ENCODE assay signal across 9 cellular contexts in genomic region chrX:15269618-15270521, GRCh38. TPM values are rescaled to one million over a fixed set of nuclear protein-coding genes. Genes with fewer than 3 reads are reported as not detected.
DNase-seq lines count a peak whose midpoint lies in the region; ATAC-seq and TF ChIP-seq lines count a peak whose summit lies in the region.
"Had no signal": no experiment of that assay in that cellular context is flagged by ENCODE, and none has a peak within 500 bp of the region (broad histone marks: within the 10 kb centered on the region; RNA-seq: fewer than 3 reads in every experiment).

ASB9 (minus strand) TSS chrX:15270083; CDS start chrX:15269874, 209 bp downstream.

- peak within 1 kb of the TSS in 3 of 5 experiments; percentile 26 to 80 (median 62) for H3K27ac Mint-ChIP-seq in brain

- H3K27me3 ChIP-seq in OCI-LY3 (ENCODE audit: low read depth, low read length) (no peaks in the 10 kb centered on the region), upper lobe of right lung (no peaks in the 10 kb centered on the region)
- H3K27me3 ChIP-seq: neutrophil had no signal

- peaks cover 12% of the 10 kb centered on the region for H3K4me1 Mint-ChIP-seq in brain

- no peaks in the 10 kb centered on the region for H4K20me1 ChIP-seq in OCI-LY3 (ENCODE audit: insufficient read depth, low read length)

- DNase-seq in Caki2 (ENCODE audit: low read depth) = peak; percentile 94
- DNase-seq in kidney tubule cell (ENCODE audit: low spot score) = peak; percentile 96
- peak; percentile 75 for DNase-seq in upper lobe of right lung
- DNase-seq in GM19238 (ENCODE audit: insufficient read length, low spot score) = no peak

- intact Hi-C loops in upper lobe of right lung (cut with DNase I) = no loop called here

- H3K79me2 ChIP-seq in OCI-LY3 (ENCODE audit: low read length) = no peaks in the 10 kb centered on the region

- H3K4me3 ChIP-seq in OCI-LY3 (ENCODE audit: low read length) = peak within 1 kb of the TSS; percentile 51
- peak within 1 kb of the TSS; percentile 16 for H3K4me3 ChIP-seq in upper lobe of right lung

- H3K4me2 ChIP-seq in OCI-LY3 (ENCODE audit: low read length) = peak within 1 kb of the TSS; percentile 51

- H3K36me3 ChIP-seq in OCI-LY3 (replicated peaks; ENCODE audit: low read depth, low read length) (no peaks in the 10 kb centered on the region), upper lobe of right lung (no peaks in the 10 kb centered on the region)
- H3K36me3 ChIP-seq: neutrophil had no signal

- peak; percentile 44 for ATAC-seq in GM21717 (IDR thresholded peaks at IDR 0.05; ENCODE audit: unreplicated experiment)
- peak; percentile 95 for ATAC-seq in upper lobe of right lung
- ATAC-seq in GM21390 (IDR thresholded peaks at IDR 0.05; ENCODE audit: unreplicated experiment) = no peak

- H3K4me3 Mint-ChIP-seq in brain = peak within 1 kb of the TSS in 1 of 5 experiments; percentile 69

- TF ChIP-seq CTCF in OCI-LY3 (IDR thresholded peaks at IDR 0.05; ENCODE audit: low read depth, low read length) = no peak
- TF ChIP-seq CTCF in brain (conservative IDR thresholded peaks at IDR 0.05) = no peak
- TF ChIP-seq CTCF in upper lobe of right lung (IDR thresholded peaks at IDR 0.05) = no peak

- H3K4me1 ChIP-seq in OCI-LY3 (ENCODE audit: low read length) (no peaks in the 10 kb centered on the region), upper lobe of right lung (no peaks in the 10 kb centered on the region)

- H3K9me3 ChIP-seq in OCI-LY3 (ENCODE audit: insufficient read depth, low read length) = no peaks in the 10 kb centered on the region
- no peaks in the 10 kb centered on the region for H3K9me3 ChIP-seq in upper lobe of right lung
- H3K9me3 ChIP-seq: neutrophil had no signal

- H3K9ac ChIP-seq in OCI-LY3 (ENCODE audit: low read length) = 0 out of 2 replicates have a peak within 1 kb of the TSS, but pooled peaks have one; percentile 10

- H3K27ac ChIP-seq in OCI-LY3 (ENCODE audit: low read length) = no peak within 1 kb of the TSS
- H3K27ac ChIP-seq in upper lobe of right lung = peak within 1 kb of the TSS; percentile 51
- H3K27ac ChIP-seq: neutrophil had no signal

- 0 out of 2 replicates have a peak within 1 kb of the TSS, but pooled peaks have one; percentile 83 for H2AFZ ChIP-seq in OCI-LY3 (ENCODE audit: low read depth, low read length)

- H3K27me3 Mint-ChIP-seq in brain = peaks cover 4% of the 10 kb centered on the region

- no peaks in the 10 kb centered on the region for H3K36me3 Mint-ChIP-seq in brain

- in situ Hi-C loops in Caki2 (cut with HindIII; ENCODE audit: low pct_unique_long_range_greater_than_20kb, low sequenced_read_pairs) = no loop called here

- H3K9me3 Mint-ChIP-seq in brain = peaks cover 0 to 4% (median 0%) of the 10 kb centered on the region in 5 experiments

RNA-seq across cellular contexts. Expression of gene ASB9, which starts in this region (rescaled TPM):
- 29.8 and 44.6 TPM in 2 replicates for total RNA-seq in Caki2 (2014; rRNA removed; shearing (Covaris generic); ENCODE audit: low replicate concordance)
- polyA plus RNA-seq in brain (ENCODE audit: insufficient read depth, low read depth, low replicate concordance) = 2.0 TPM
- 4.4 TPM for total RNA-seq in upper lobe of right lung
